In the genomic region with DNA sequence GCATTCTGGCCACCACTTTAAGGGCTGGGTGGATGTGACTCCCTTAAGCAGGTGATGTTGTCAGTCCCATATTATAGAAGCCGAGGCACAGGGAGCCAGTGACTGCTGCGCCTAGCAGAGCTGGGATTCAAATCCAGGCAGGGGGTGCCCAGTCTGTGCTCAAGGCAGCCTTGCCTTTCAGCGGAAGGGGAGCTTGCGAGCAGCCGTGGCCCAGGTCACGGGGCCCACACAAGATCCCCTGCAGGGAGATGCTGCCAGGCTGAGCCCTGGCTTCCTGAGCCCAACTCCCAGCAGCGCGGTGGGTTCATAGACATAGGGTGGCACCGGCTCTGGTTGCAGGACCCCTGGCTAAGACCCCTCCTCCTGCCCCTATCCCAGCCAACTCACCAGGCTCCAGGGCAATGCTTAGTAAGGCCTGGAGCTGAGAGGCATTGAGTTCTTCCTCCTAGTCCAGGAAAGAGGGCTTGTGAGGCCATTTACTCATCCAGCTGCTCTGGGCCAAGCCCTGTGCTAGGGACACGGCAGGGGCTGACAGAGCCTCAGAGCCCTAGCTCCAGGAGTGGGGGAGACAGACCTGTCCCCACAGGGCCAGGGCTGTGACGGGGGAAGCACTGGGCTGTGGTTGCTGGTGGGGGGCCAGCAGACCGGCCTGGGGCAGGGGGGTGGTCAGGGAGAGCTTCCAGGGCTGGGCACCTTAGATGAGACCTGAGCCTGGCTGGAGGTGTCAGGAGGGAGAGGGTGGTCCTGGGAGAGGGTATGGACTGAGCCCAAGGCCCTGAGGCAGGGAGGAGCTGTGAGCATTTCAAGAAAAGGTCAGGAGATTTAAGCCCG, we compare ENCODE assay signal across 8 cellular contexts. TPM values are rescaled to one million over a fixed set of nuclear protein-coding genes. Genes with fewer than 3 reads are reported as not detected.
A peak's percentile ranks its signal among the peaks of the same experiment; 100 is the strongest.
DNase-seq lines count a peak whose midpoint lies in the region; ATAC-seq and TF ChIP-seq lines count a peak whose summit lies in the region.

No MANE protein-coding gene starts in this region.

- no peak overlapping the region for H2AFZ ChIP-seq in trophoblast cell (ENCODE audit: insufficient read depth, low read length, poor library complexity)

- POLR2A ChIA-PET in CD8-positive, alpha-beta memory T cell (lab: Charles Lee), result interaction anchor here (0.5 to 2.1 kb wide), 12 partner anchors 27 to 196 kb away, joined by 3 to 7 read pairs (median 4); partner anchors contain the start of genes ACTN4, MRPS12, RINL and SARS2

- H4K8ac ChIP-seq in trophoblast cell (ENCODE audit: low read depth, low read length), result peak overlapping the region; percentile 33

- H4K91ac ChIP-seq in trophoblast cell (ENCODE audit: low read depth, low read length), result peak overlapping the region; percentile 80

- peak overlapping the region; percentile 42 for H2AK5ac ChIP-seq in trophoblast cell (ENCODE audit: low read length)

- CTCF ChIA-PET in CD8-positive, alpha-beta memory T cell (lab: Charles Lee), result interaction anchor here (0.7 to 3.0 kb wide), 8 partner anchors 35 to 388 kb away, joined by 3 to 16 read pairs (median 6); partner anchors contain the start of genes ECH1, FAM98C, MRPS12 and NFKBIB

- H3K9me3 ChIP-seq in CD8-positive, alpha-beta memory T cell (ENCODE audit: low read length), result no peaks in the 10 kb centered on the region
- peaks cover 6% of the 10 kb centered on the region for H3K9me3 ChIP-seq in trophoblast cell (ENCODE audit: insufficient read depth, low read depth, low read length)

- H3K9ac ChIP-seq in trophoblast cell (ENCODE audit: low read length), result no peak overlapping the region

- H3K4me1 Mint-ChIP-seq in CD8-positive, alpha-beta memory T cell, result peaks cover 39 to 73% (median 40%) of the 10 kb centered on the region in 3 donors

- peak overlapping the region; percentile 21 for H3K14ac ChIP-seq in trophoblast cell (ENCODE audit: low read length)

- H2BK5ac ChIP-seq in trophoblast cell (ENCODE audit: low read depth, low read length, poor library complexity), result peak overlapping the region; percentile 35

- peak overlapping the region; percentile 83 to 91 (median 88) for H3K4me3 Mint-ChIP-seq in CD8-positive, alpha-beta memory T cell

- peak overlapping the region; percentile 56 for H3K4me3 ChIP-seq in CD8-positive, alpha-beta memory T cell (ENCODE audit: low read length)
- H3K4me3 ChIP-seq in trophoblast cell (ENCODE audit: low read depth, low read length), result no peak overlapping the region

- whole genome bisulfite sequencing in trophoblast cell (ENCODE audit: extremely low coverage, insufficient coverage, insufficient read length), result no CpG with 5 or more reads among the region's 13 CpGs

- no peaks in the 10 kb centered on the region for H3K79me2 ChIP-seq in trophoblast cell (ENCODE audit: control insufficient read depth, insufficient read depth, low read length, poor library complexity)

- no peak overlapping the region for H4K12ac ChIP-seq in trophoblast cell (ENCODE audit: low read depth, low read length)

- H3K27me3 ChIP-seq in CD8-positive, alpha-beta memory T cell (ENCODE audit: insufficient read depth, low read length, poor library complexity, severe bottlenecking), result no peaks in the 10 kb centered on the region
- no peaks in the 10 kb centered on the region for H3K27me3 ChIP-seq in trophoblast cell (ENCODE audit: insufficient read depth, low read length)

- H3K27ac ChIP-seq in CD8-positive, alpha-beta memory T cell (ENCODE audit: low read depth, low read length), result peak overlapping the region; percentile 54
- peak overlapping the region; percentile 46 for H3K27ac ChIP-seq in VCaP
- peak overlapping the region; percentile 68 for H3K27ac ChIP-seq in trophoblast cell (ENCODE audit: low read depth, low read length)

- peak; percentile 20 for ATAC-seq in esophagus mucosa
- ATAC-seq in HG03457 (IDR thresholded peaks at IDR 0.05; ENCODE audit: unreplicated experiment), result no peak

- no peak overlapping the region for H3K4ac ChIP-seq in trophoblast cell (ENCODE audit: low read depth, low read length)

- H3K36me3 Mint-ChIP-seq in CD8-positive, alpha-beta memory T cell, result peaks cover 0 to 22% (median 6%) of the 10 kb centered on the region in 3 donors

- H3K4me2 ChIP-seq in trophoblast cell (ENCODE audit: low read length), result peak overlapping the region; percentile 44

- no peaks in the 10 kb centered on the region for H3K36me3 ChIP-seq in CD8-positive, alpha-beta memory T cell (ENCODE audit: insufficient read depth, low read length)
- peaks cover 21 to 29% of the 10 kb centered on the region in 2 experiments for H3K36me3 ChIP-seq in trophoblast cell (ENCODE audit: control insufficient read depth in 1 of 2, insufficient read depth in 2 of 2, low read length in 2 of 2)

- no peak overlapping the region for H3K23ac ChIP-seq in trophoblast cell (ENCODE audit: low read length)

- H3K4me1 ChIP-seq in CD8-positive, alpha-beta memory T cell (ENCODE audit: insufficient read depth, low read length), result peaks cover 25% of the 10 kb centered on the region
- peaks cover 12 to 14% of the 10 kb centered on the region in 2 experiments for H3K4me1 ChIP-seq in trophoblast cell (ENCODE audit: control insufficient read depth in 1 of 2, insufficient read depth in 2 of 2, low read length in 2 of 2)

- no peak overlapping the region for H2BK120ac ChIP-seq in trophoblast cell (ENCODE audit: insufficient read depth, low read length, poor library complexity)

- H3K18ac ChIP-seq in trophoblast cell (ENCODE audit: low read length), result peak overlapping the region; percentile 61

- H3K79me1 ChIP-seq in trophoblast cell (ENCODE audit: low read length), result peaks cover 10% of the 10 kb centered on the region

- peak overlapping the region; percentile 86 to 97 (median 88) for H3K27ac Mint-ChIP-seq in CD8-positive, alpha-beta memory T cell

- peaks cover 0 to 1% (median 0%) of the 10 kb centered on the region in 5 donors for H3K9me3 Mint-ChIP-seq in CD8-positive, alpha-beta memory T cell

- DNase-seq in CD8-positive, alpha-beta memory T cell, result peak in 4 of 5 donors; percentile 29 to 64 (median 42)
- DNase-seq in HK-2 (ENCODE audit: unreplicated experiment), result peak; percentile 69
- DNase-seq in trophoblast cell, result peak; percentile 55 to 58
- DNase-seq in cerebellum (ENCODE audit: low spot score), result no peak
- no peak for DNase-seq in LoVo (ENCODE audit: low spot score)

- no peak for TF ChIP-seq CTCF in VCaP (conservative IDR thresholded peaks at IDR 0.05)

- peaks cover 0 to 4% of the 10 kb centered on the region in 2 donors for H3K27me3 Mint-ChIP-seq in CD8-positive, alpha-beta memory T cell

- peak overlapping the region; percentile 83 for H2BK12ac ChIP-seq in trophoblast cell (ENCODE audit: low read length)

RNA-seq across cellular contexts. Expression of gene CAPN12, which starts 9.6 kb away (rescaled TPM):
- total RNA-seq in CD8-positive, alpha-beta memory T cell, result 1 to 10 TPM; 5.2 to 5.3 TPM
- 19.5 TPM for polyA plus RNA-seq in CD8-positive, alpha-beta memory T cell
- total RNA-seq in esophagus mucosa, result 2.2 TPM
- polyA plus RNA-seq in trophoblast cell (2013), result 11.0 and 11.5 TPM in 2 replicates
- total RNA-seq in cerebellum, result 0.54 TPM

RNA-seq across cellular contexts. Expression of gene LGALS7, which starts 38.7 kb away (rescaled TPM):
- total RNA-seq in CD8-positive, alpha-beta memory T cell, result not detected
- polyA plus RNA-seq in CD8-positive, alpha-beta memory T cell, result not detected
- total RNA-seq in esophagus mucosa (684 TPM), cerebellum (not detected)
- polyA plus RNA-seq in trophoblast cell (2013), result not detected in 2 replicates

RNA-seq across cellular contexts. Expression of gene LGALS7B, which starts 54.4 kb away (rescaled TPM):
- total RNA-seq in CD8-positive, alpha-beta memory T cell, result not detected
- polyA plus RNA-seq in CD8-positive, alpha-beta memory T cell, result not detected
- total RNA-seq in esophagus mucosa (886 TPM), cerebellum (not detected)
- not detected in 2 replicates for polyA plus RNA-seq in trophoblast cell (2013)

Comparison
In these comparisons a context has a peak if more than half of its experiments do, and no peak if none do; other contexts are left out.
1. DNase-seq: peak in CD8-positive, alpha-beta memory T cell (4 of 5), HK-2 (single experiment) and trophoblast cell (2 of 2); none in cerebellum (single experiment) and LoVo (single experiment).
2. RNA of gene LGALS7, which starts 38.7 kb away (total RNA-seq): 684 TPM in esophagus mucosa (single experiment); not detected in cerebellum (single experiment) and not detected in CD8-positive, alpha-beta memory T cell; every median in the first group is over 100 times any median in the second.
3. RNA of gene LGALS7B, which starts 54.4 kb away (total RNA-seq): 886 TPM in esophagus mucosa (single experiment); not detected in cerebellum (single experiment) and not detected in CD8-positive, alpha-beta memory T cell; every median in the first group is over 100 times any median in the second.
4. Peak in every context shown above with its lines, with median percentiles within 50 percentile points of each other: H3K27ac ChIP-seq.